ENCODE assay signal across 11 cellular contexts in genomic region chr22:26471522-26471921, GRCh38. TPM values are rescaled to one million over a fixed set of nuclear protein-coding genes. Genes with fewer than 3 reads are reported as not detected.
A peak's percentile ranks its signal among the peaks of the same experiment; 100 is the strongest.
DNase-seq lines count a peak whose midpoint lies in the region; ATAC-seq and TF ChIP-seq lines count a peak whose summit lies in the region.
"Had no signal": no experiment of that assay in that cellular context is flagged by ENCODE, and none has a peak within 500 bp of the region (broad histone marks: within the 10 kb centered on the region; RNA-seq: fewer than 3 reads in every experiment).

No MANE protein-coding gene starts in this region.

- DNase-seq in AG20443 (ENCODE audit: low spot score) (peak; percentile 82), choroid plexus epithelial cell (ENCODE audit: low read depth) (peak; percentile 39), myocyte (ENCODE audit: low read depth) (peak; percentile 95), NCI-H1048 (lab: John Stamatoyannopoulos, UW) (no peak), ovary (no peak), NOMO-1 (lab: John Stamatoyannopoulos, UW; ENCODE audit: unreplicated experiment in 2 of 2) (no peak)
- DNase-seq: activated CD4-positive, alpha-beta memory T cell treated with anti-CD3 and anti-CD28 coated beads for 36 hours; aorta; NCI-H146 had no signal

- TF ChIP-seq CTCF in choroid plexus epithelial cell (conservative IDR thresholded peaks at IDR 0.05; ENCODE audit: low read depth, low read length), result no peak
- TF ChIP-seq CTCF in ovary (IDR thresholded peaks at IDR 0.05), result no peak

- ATAC-seq in GM18517 (IDR thresholded peaks at IDR 0.05; ENCODE audit: unreplicated experiment), result no peak

- H3K9me3 ChIP-seq in ovary, result no peaks in the 10 kb centered on the region

- H3K4me3 ChIP-seq in choroid plexus epithelial cell (ENCODE audit: low read depth, low read length) (no peak overlapping the region), ovary (no peak overlapping the region)

- no peaks in the 10 kb centered on the region for H3K27me3 ChIP-seq in ovary

- 86 to 91% (median 88%) methylated on average over 5 of the region's 5 CpGs for WGBS in ovary, 3 donors

- intact Hi-C loops in ovary (cut with DNase I), result no loop called here

- TF ChIP-seq RAD21 in Ishikawa (IDR thresholded peaks at IDR 0.05; ENCODE audit: low read depth), result no peak

- H3K4me1 ChIP-seq in ovary (ENCODE audit: insufficient read depth), result no peaks in the 10 kb centered on the region

- TF ChIP-seq POLR2A in ovary (IDR thresholded peaks at IDR 0.05), result no peak

- H3K36me3 ChIP-seq in ovary, result no peaks in the 10 kb centered on the region

- H3K27ac ChIP-seq in ovary, result no peak overlapping the region

- TF ChIP-seq EP300 in Ishikawa (IDR thresholded peaks at IDR 0.05; ENCODE audit: borderline replicate concordance) (peak; percentile 80; the same call in 1 of the 2 replicates), ovary (IDR thresholded peaks at IDR 0.05) (no peak)

TF ChIP-seq in Ishikawa, 13 proteins besides CTCF, POLR2A, EP300 and RAD21:
- TF ChIP-seq NFIC (IDR thresholded peaks at IDR 0.05), result peak; percentile 31; the same call in 1 of the 2 replicates
- peak; percentile 47 for TF ChIP-seq TEAD4 (IDR thresholded peaks at IDR 0.05)
- TF ChIP-seq REST (IDR thresholded peaks at IDR 0.05; ENCODE audit: low read depth), result no peak
- TF ChIP-seq CREB1 (IDR thresholded peaks at IDR 0.05; ENCODE audit: low read depth), result no peak
- peak; percentile 28; the same call in 1 of the 2 replicates for TF ChIP-seq MAX (IDR thresholded peaks at IDR 0.05)
- TF ChIP-seq TCF12 (IDR thresholded peaks at IDR 0.05; ENCODE audit: low read depth), result peak; percentile 90

RNA-seq across cellular contexts. Expression of gene HPS4, which starts 12.1 kb away (rescaled TPM):
- total RNA-seq in myocyte (21.7 and 28.9 TPM in 2 replicates), ovary (10 to 100 TPM; 24.1 to 37.8 (median 34.0) TPM)
- 20.3 TPM for polyA plus RNA-seq in myocyte (2012)
- 10 to 100 TPM; 18.9 to 27.5 TPM for polyA plus RNA-seq in ovary

RNA-seq across cellular contexts. Expression of gene SRRD, which starts 12.2 kb away (rescaled TPM):
- total RNA-seq in myocyte (7.3 and 23.8 TPM in 2 replicates), ovary (10 to 100 TPM in 5 of 7 donors, 1 to 10 TPM in 2; 7.3 to 25.2 (median 18.4) TPM)
- polyA plus RNA-seq in myocyte (2012), result 22.8 TPM
- 10 to 100 TPM in 1 of 2 donors, 1 to 10 TPM in 1; 8.2 to 23.4 TPM for polyA plus RNA-seq in ovary

RNA-seq across cellular contexts. Expression of gene TFIP11, which starts 40.8 kb away (rescaled TPM):
- total RNA-seq in myocyte (26.9 and 30.8 TPM in 2 replicates), ovary (10 to 100 TPM; 10.8 to 31.0 (median 26.3) TPM)
- 28.6 TPM for polyA plus RNA-seq in myocyte (2012)
- polyA plus RNA-seq in ovary, result 10 to 100 TPM; 14.0 to 28.9 TPM

RNA-seq across cellular contexts. Expression of gene ASPHD2, which starts 42.5 kb away (rescaled TPM):
- total RNA-seq in myocyte, result 0.21 and 0.83 TPM in 2 replicates
- 3.1 TPM for polyA plus RNA-seq in myocyte (2012)
- total RNA-seq in ovary, result 1 to 10 TPM in 1 of 7 donors, under 1 TPM in 6; 0.34 to 1.4 (median 0.55) TPM
- polyA plus RNA-seq in ovary, result under 1 TPM; 0.28 to 0.52 TPM

Comparison
In these comparisons a context has a peak if more than half of its experiments do, and no peak if none do; other contexts are left out.
1. DNase-seq: peak in AG20443 (single experiment), choroid plexus epithelial cell (single experiment) and myocyte (single experiment); none in NCI-H1048 (single experiment), ovary (0 of 5) and NOMO-1 (0 of 2).